In the genomic region with DNA sequence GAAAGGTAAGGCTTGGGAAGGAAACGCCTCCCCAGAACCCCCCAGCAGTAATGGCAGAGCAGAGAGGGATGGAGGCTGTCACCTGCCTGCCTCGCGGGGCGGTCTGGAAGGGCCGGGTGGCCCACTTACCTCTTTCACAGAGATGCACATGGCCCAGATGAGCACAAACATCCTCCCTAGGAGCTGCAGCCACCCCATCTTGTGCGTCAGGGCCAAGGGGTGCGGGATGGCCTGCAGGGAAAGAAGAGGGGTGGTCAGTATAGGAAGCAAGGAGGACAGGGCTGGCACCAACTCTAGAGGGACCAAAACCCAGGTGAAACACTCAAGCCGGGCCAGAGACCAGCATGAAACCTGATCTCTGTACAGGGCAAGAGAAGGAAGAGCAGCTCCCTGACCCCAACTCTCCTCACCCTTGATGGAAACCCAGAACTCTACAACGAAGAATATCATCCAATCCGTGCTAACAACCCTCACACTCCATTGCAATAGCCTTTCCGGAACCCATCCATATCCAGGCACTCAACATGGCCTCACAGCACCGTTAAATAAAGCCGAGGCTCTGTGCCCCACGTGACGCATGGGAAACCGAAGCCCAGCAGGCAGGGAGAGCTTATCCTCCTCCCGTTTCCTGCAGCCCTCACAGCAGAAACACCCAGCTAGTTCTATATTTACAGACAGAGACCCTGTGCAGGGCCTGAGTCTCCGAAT, we compare ENCODE assay signal across 24 cellular contexts. TPM values are rescaled to one million over a fixed set of nuclear protein-coding genes. Genes with fewer than 3 reads are reported as not detected.
DNase-seq lines count a peak whose midpoint lies in the region; ATAC-seq and TF ChIP-seq lines count a peak whose summit lies in the region.
"Had no signal": no experiment of that assay in that cellular context is flagged by ENCODE, and none has a peak within 500 bp of the region (broad histone marks: within the 10 kb centered on the region; RNA-seq: fewer than 3 reads in every experiment).

No MANE protein-coding gene starts in this region.

- H3K36me3 ChIP-seq in adipocyte (ENCODE audit: control insufficient read depth, insufficient read depth, low read length, severe bottlenecking) (peaks cover 6% of the 10 kb centered on the region), spleen (no peaks in the 10 kb centered on the region)

- H3K4me3 Mint-ChIP-seq in chondrocyte (ENCODE audit: unreplicated experiment) (no peak overlapping the region), glutamatergic neuron (ENCODE audit: unreplicated experiment) (no peak overlapping the region)
- no peak overlapping the region for H3K4me3 Mint-ChIP-seq in effector memory CD8-positive, alpha-beta T cell
- H3K4me3 Mint-ChIP-seq: activated naive CD4-positive, alpha-beta T cell treated with anti-CD3 and anti-CD28 coated beads, Interleukin-2, amount 10 ng/mL, durations not matched to agents 7 days and 5 days; central memory CD8-positive, alpha-beta T cell had no signal

- H3K27ac Mint-ChIP-seq in chondrocyte (ENCODE audit: unreplicated experiment) (no peak overlapping the region), glutamatergic neuron (ENCODE audit: unreplicated experiment) (no peak overlapping the region)
- H3K27ac Mint-ChIP-seq in effector memory CD8-positive, alpha-beta T cell = no peak overlapping the region
- H3K27ac Mint-ChIP-seq: activated naive CD4-positive, alpha-beta T cell treated with anti-CD3 and anti-CD28 coated beads, Interleukin-2, amount 10 ng/mL, durations not matched to agents 7 days and 5 days had no signal

- no peak for TF ChIP-seq POLR2A in spleen (IDR thresholded peaks at IDR 0.05)

- no peak for DNase-seq in adipocyte (ENCODE audit: low read depth)
- peak; percentile 72 for DNase-seq in chondrocyte (ENCODE audit: low spot score)
- peak; percentile 41 for DNase-seq in spleen
- DNase-seq in left colon = no peak
- DNase-seq in glutamatergic neuron = no peak
- DNase-seq in effector memory CD8-positive, alpha-beta T cell = no peak
- no peak for DNase-seq in HPDE6-E6E7 (ENCODE audit: extremely low spot score)
- DNase-seq: activated CD4-positive, alpha-beta T cell treated with anti-CD3 and anti-CD28 coated beads, Interleukin-2, amount 50 U/mL, for 48 hours; activated naive CD4-positive, alpha-beta T cell treated with anti-CD3 and anti-CD28 coated beads, Interleukin-2, amount 10 ng/mL, durations not matched to agents 7 days and 5 days; GOT3; NCI-H1092 treated with DMSO at 0.1 percent for 48 hours; NCI-H187 treated with DMSO at 0.1 percent for 48 hours; NCI-H526 treated with DMSO at 0.1 percent for 48 hours; SHP77 treated with DMSO at 0.1 percent for 48 hours; SW 1271; T-helper 9 cell had no signal

- intact Hi-C loops in spleen (cut with DNase I; ENCODE audit: low total_unique reads) = no loop called here
- intact Hi-C loops in left colon (cut with DNase I, micrococcal nuclease) = no loop called here

- H3K36me3 Mint-ChIP-seq in chondrocyte (ENCODE audit: low read depth) (no peaks in the 10 kb centered on the region), glutamatergic neuron (ENCODE audit: unreplicated experiment) (peaks cover 5% of the 10 kb centered on the region)
- peaks cover 10% of the 10 kb centered on the region for H3K36me3 Mint-ChIP-seq in effector memory CD8-positive, alpha-beta T cell (ENCODE audit: insufficient read depth)
- H3K36me3 Mint-ChIP-seq: activated naive CD4-positive, alpha-beta T cell treated with anti-CD3 and anti-CD28 coated beads, Interleukin-2, amount 10 ng/mL, durations not matched to agents 7 days and 5 days had no signal

- H3K4me1 Mint-ChIP-seq in chondrocyte (ENCODE audit: low read depth) (peaks cover 3% of the 10 kb centered on the region), glutamatergic neuron (ENCODE audit: low read depth, unreplicated experiment) (no peaks in the 10 kb centered on the region)
- peaks cover 0 to 2% of the 10 kb centered on the region in 2 donors for H3K4me1 Mint-ChIP-seq in effector memory CD8-positive, alpha-beta T cell (ENCODE audit: low read depth in 2 of 2)
- H3K4me1 Mint-ChIP-seq: activated naive CD4-positive, alpha-beta T cell treated with anti-CD3 and anti-CD28 coated beads, Interleukin-2, amount 10 ng/mL, durations not matched to agents 7 days and 5 days; central memory CD8-positive, alpha-beta T cell had no signal

- H3K27me3 Mint-ChIP-seq in chondrocyte (ENCODE audit: low read depth) (peaks cover under 1% of the 10 kb centered on the region), glutamatergic neuron (ENCODE audit: unreplicated experiment) (peaks cover 2% of the 10 kb centered on the region)
- peaks cover 8 to 9% of the 10 kb centered on the region in 2 donors for H3K27me3 Mint-ChIP-seq in effector memory CD8-positive, alpha-beta T cell
- H3K27me3 Mint-ChIP-seq: activated naive CD4-positive, alpha-beta T cell treated with anti-CD3 and anti-CD28 coated beads, Interleukin-2, amount 10 ng/mL, durations not matched to agents 7 days and 5 days had no signal

- peak overlapping the region; percentile 77 for H3K9ac ChIP-seq in adipocyte (ENCODE audit: low read length)

- no peak for ATAC-seq in left colon
- ATAC-seq in effector memory CD8-positive, alpha-beta T cell (replicated peaks) = no peak

- H3K27ac ChIP-seq in layer of hippocampus (ENCODE audit: low read depth, low read length) = peak overlapping the region; percentile 98
- H3K27ac ChIP-seq in spleen = no peak overlapping the region

- TF ChIP-seq CTCF in chondrocyte (IDR thresholded peaks at IDR 0.05) (no peak), spleen (IDR thresholded peaks at IDR 0.05 in 8 of 11, conservative IDR thresholded peaks at IDR 0.05 in 3 of 11) (no peak), glutamatergic neuron (IDR thresholded peaks at IDR 0.05; ENCODE audit: partially characterized antibody, unreplicated experiment) (no peak)

- peak overlapping the region; percentile 68 for H3K4me3 ChIP-seq in adipocyte (ENCODE audit: low read length)
- H3K4me3 ChIP-seq in spleen = no peak overlapping the region

- H3K27me3 ChIP-seq in adipocyte (replicated peaks; ENCODE audit: control insufficient read depth, insufficient read depth, low read length) (no peaks in the 10 kb centered on the region), layer of hippocampus (ENCODE audit: control insufficient read depth, insufficient read depth, low read length) (no peaks in the 10 kb centered on the region), spleen (replicated peaks in 1 of 7) (peaks cover 0 to 35% (median 0%) of the 10 kb centered on the region in 7 donors)

- 74 to 86% (median 77%) methylated on average over 18 of the region's 18 CpGs for WGBS in spleen, 5 donors

- H3K9me3 ChIP-seq in adipocyte (ENCODE audit: control insufficient read depth, low read length) (no peaks in the 10 kb centered on the region), spleen (no peaks in the 10 kb centered on the region)

- H3K9me3 Mint-ChIP-seq in chondrocyte (ENCODE audit: low read depth) (no peaks in the 10 kb centered on the region), glutamatergic neuron (ENCODE audit: unreplicated experiment) (peaks cover 3% of the 10 kb centered on the region)
- no peaks in the 10 kb centered on the region for H3K9me3 Mint-ChIP-seq in effector memory CD8-positive, alpha-beta T cell
- H3K9me3 Mint-ChIP-seq: activated naive CD4-positive, alpha-beta T cell treated with anti-CD3 and anti-CD28 coated beads, Interleukin-2, amount 10 ng/mL, durations not matched to agents 7 days and 5 days; central memory CD8-positive, alpha-beta T cell had no signal

- peaks cover 29% of the 10 kb centered on the region for H3K4me1 ChIP-seq in adipocyte (ENCODE audit: control insufficient read depth, insufficient read depth, low read length)
- no peaks in the 10 kb centered on the region for H3K4me1 ChIP-seq in spleen

RNA-seq across cellular contexts. Expression of gene TRPV3, which starts 29.6 kb away (rescaled TPM):
- total RNA-seq in chondrocyte (0.27 to 0.74 TPM in 2 of 3 replicates, not detected in the other), spleen (1 to 10 TPM in 5 of 7 donors, under 1 TPM in 2; 0.32 to 2.0 (median 1.2) TPM), left colon (1 to 10 TPM in 1 of 2 donors, under 1 TPM in 1; 0.43 to 1.5 TPM), glutamatergic neuron (ENCODE audit: unreplicated experiment) (0.74 TPM)
- polyA plus RNA-seq in spleen = under 1 TPM; 0.13 to 0.45 (median 0.20) TPM

RNA-seq across cellular contexts. Expression of gene ASPA, which starts 52.3 kb away (rescaled TPM):
- total RNA-seq in chondrocyte (not detected in 3 replicates), spleen (10 to 100 TPM in 1 of 7 donors, 1 to 10 TPM in 6; 1.4 to 10.8 (median 7.0) TPM), left colon (1 to 10 TPM; 1.0 to 3.1 TPM), glutamatergic neuron (ENCODE audit: unreplicated experiment) (not detected)
- 1 to 10 TPM in 1 of 3 donors, under 1 TPM in 2; 0.86 to 1.6 (median 0.93) TPM for polyA plus RNA-seq in spleen
- total RNA-seq: G401, HT1080, M059J had no signal
- polyA plus RNA-seq: BJ had no signal

RNA-seq across cellular contexts. Expression of gene SPATA22, which starts 56.4 kb away (rescaled TPM):
- total RNA-seq in chondrocyte (not detected in 3 replicates), spleen (under 1 TPM in 1 of 7 donors, not detected in 6; 0.54 TPM), left colon (not detected), glutamatergic neuron (ENCODE audit: unreplicated experiment) (not detected)
- under 1 TPM; 0.22 to 0.80 (median 0.24) TPM for polyA plus RNA-seq in spleen
- total RNA-seq: G401, HT1080, M059J, renal cortical epithelial cell, ureter had no signal
- polyA plus RNA-seq: BJ had no signal

Comparison
In these comparisons a context has a peak if more than half of its experiments do, and no peak if none do; other contexts are left out.
1. DNase-seq: peak in chondrocyte (single experiment) and spleen (single experiment); none in adipocyte (single experiment), left colon (0 of 2), glutamatergic neuron (single experiment), effector memory CD8-positive, alpha-beta T cell (0 of 3) and HPDE6-E6E7 (single experiment).